Comparison of ENCODE assay signal across 18 cellular contexts in genomic region chr13:85586422-85586831, GRCh38.
DNase-seq lines count a peak whose midpoint lies in the region; ATAC-seq, FAIRE-seq and TF ChIP-seq lines count a peak whose summit lies in the region.
"Had no signal": no experiment of that assay in that cellular context is flagged by ENCODE, and none has a peak within 500 bp of the region (broad histone marks: within the 10 kb centered on the region; RNA-seq: fewer than 3 reads in every experiment).

No MANE protein-coding gene starts in this region.

- TF ChIP-seq CTCF in astrocyte of the spinal cord (IDR thresholded peaks at IDR 0.05; ENCODE audit: low read depth, low read length): no peak

- no peak overlapping the region for H2BK15ac ChIP-seq in mesenchymal stem cell (ENCODE audit: low read depth, poor library complexity, severe bottlenecking)

- H3K4me3 ChIP-seq in astrocyte of the spinal cord (ENCODE audit: low read depth, low read length) (no peak overlapping the region), mesenchymal stem cell (ENCODE audit: insufficient read depth in 1 of 2, low read depth in 1 of 2, low read length in 2 of 2) (no peak overlapping the region)
- H3K4me3 ChIP-seq: hepatocyte, left ventricle myocardium inferior had no signal

- no peak overlapping the region for H3K9ac ChIP-seq in mesenchymal stem cell (ENCODE audit: low read length)

- H3K27ac ChIP-seq in mesenchymal stem cell (ENCODE audit: low read length, poor library complexity, severe bottlenecking): no peak overlapping the region
- H3K27ac ChIP-seq: hepatocyte, left ventricle myocardium inferior had no signal

- peak; percentile 100 for FAIRE-seq in H54 (lab: Jason Lieb, UNC)
- FAIRE-seq: colon, G401.6 had no signal

- H3K4me1 Mint-ChIP-seq in activated naive CD4-positive, alpha-beta T cell treated with anti-CD3 and anti-CD28 coated beads, Interleukin-2, amount 10 ng/mL, durations not matched to agents 7 days and 5 days: no peaks in the 10 kb centered on the region
- H3K4me1 Mint-ChIP-seq: CD14-positive monocyte; naive thymus-derived CD4-positive, alpha-beta T cell had no signal

- H2BK12ac ChIP-seq in mesenchymal stem cell (ENCODE audit: low read length in 2 of 2): no peak overlapping the region

- no peaks in the 10 kb centered on the region for H3K36me3 Mint-ChIP-seq in activated naive CD4-positive, alpha-beta T cell treated with anti-CD3 and anti-CD28 coated beads, Interleukin-2, amount 10 ng/mL, durations not matched to agents 7 days and 5 days
- H3K36me3 Mint-ChIP-seq: activated naive CD4-positive, alpha-beta T cell treated with anti-CD3 and anti-CD28 coated beads, Interleukin-2, amount 50 U/mL, for 72 hours; CD14-positive monocyte; naive thymus-derived CD4-positive, alpha-beta T cell had no signal

- no peak overlapping the region for H3K4ac ChIP-seq in mesenchymal stem cell (ENCODE audit: low read depth in 1 of 2, low read length in 2 of 2)

- no peak overlapping the region for H4K8ac ChIP-seq in mesenchymal stem cell (ENCODE audit: low read length)

- H2AFZ ChIP-seq in mesenchymal stem cell (ENCODE audit: low read depth, low read length): no peak overlapping the region
- H2AFZ ChIP-seq: hepatocyte had no signal

- H3K4me1 ChIP-seq in mesenchymal stem cell (ENCODE audit: control insufficient read depth, insufficient read depth, low read depth, low read length): no peaks in the 10 kb centered on the region
- H3K4me1 ChIP-seq: left ventricle myocardium inferior had no signal

- TF ChIP-seq POLR2A in H54 (IDR thresholded peaks at IDR 0.05; ENCODE audit: low read depth, low read length): no peak

- H3K18ac ChIP-seq in mesenchymal stem cell (ENCODE audit: low read depth in 1 of 2, low read length in 2 of 2): no peak overlapping the region

- no peak overlapping the region for H3K14ac ChIP-seq in mesenchymal stem cell (ENCODE audit: low read length in 2 of 2)

- no peak overlapping the region for H3K23ac ChIP-seq in mesenchymal stem cell (ENCODE audit: low read length in 2 of 2)

- H3K79me1 ChIP-seq in mesenchymal stem cell (replicated peaks; ENCODE audit: low read length, poor library complexity, severe bottlenecking): no peaks in the 10 kb centered on the region

- no peaks in the 10 kb centered on the region for H3K27me3 ChIP-seq in mesenchymal stem cell (ENCODE audit: control insufficient read depth in 1 of 2, insufficient read depth in 1 of 2, low read length in 2 of 2)
- H3K27me3 ChIP-seq: hepatocyte had no signal

- H3K9me3 Mint-ChIP-seq in activated naive CD4-positive, alpha-beta T cell treated with anti-CD3 and anti-CD28 coated beads, Interleukin-2, amount 10 ng/mL, durations not matched to agents 7 days and 5 days: no peaks in the 10 kb centered on the region

- in situ Hi-C loops in astrocyte of the spinal cord (cut with HindIII; ENCODE audit: low sequenced_read_pairs): no loop called here

- no peak overlapping the region for H2BK5ac ChIP-seq in mesenchymal stem cell (ENCODE audit: low read depth, low read length, poor library complexity, severe bottlenecking)

- no peak overlapping the region for H3K4me3 Mint-ChIP-seq in activated naive CD4-positive, alpha-beta T cell treated with anti-CD3 and anti-CD28 coated beads, Interleukin-2, amount 10 ng/mL, durations not matched to agents 7 days and 5 days
- H3K4me3 Mint-ChIP-seq: CD14-positive monocyte; naive thymus-derived CD4-positive, alpha-beta T cell had no signal

- no CpG with 5 or more reads among the region's 1 CpG for WGBS in mesenchymal stem cell

- no peaks in the 10 kb centered on the region for H3K27me3 Mint-ChIP-seq in activated naive CD4-positive, alpha-beta T cell treated with anti-CD3 and anti-CD28 coated beads, Interleukin-2, amount 10 ng/mL, durations not matched to agents 7 days and 5 days
- H3K27me3 Mint-ChIP-seq: naive thymus-derived CD4-positive, alpha-beta T cell had no signal

- no peaks in the 10 kb centered on the region for H3K36me3 ChIP-seq in mesenchymal stem cell (ENCODE audit: control insufficient read depth in 1 of 2, insufficient read depth in 2 of 2, low read depth in 1 of 2, low read length in 2 of 2)
- H3K36me3 ChIP-seq: left ventricle myocardium inferior had no signal

- H3K9me3 ChIP-seq in mesenchymal stem cell (ENCODE audit: control insufficient read depth, low read length): no peaks in the 10 kb centered on the region

- H2AK5ac ChIP-seq in mesenchymal stem cell (ENCODE audit: low read length, severe bottlenecking): no peak overlapping the region

- H2BK120ac ChIP-seq in mesenchymal stem cell (ENCODE audit: low read depth, low read length): no peak overlapping the region

- H4K91ac ChIP-seq in mesenchymal stem cell (ENCODE audit: low read length): no peak overlapping the region

- peak; percentile 12 for DNase-seq in H54 (ENCODE audit: insufficient read length, low spot score)
- DNase-seq in OCI-M1 (lab: John Stamatoyannopoulos, UW): peak; percentile 16
- peak; percentile 74 for DNase-seq in astrocyte of the spinal cord (ENCODE audit: low read depth, low spot score)
- peak; percentile 69 for DNase-seq in mesenchymal stem cell
- DNase-seq in activated naive CD4-positive, alpha-beta T cell treated with Interleukin-2 at 50 U/mL for 16 hours: no peak
- DNase-seq in NCI-H526 (lab: John Stamatoyannopoulos, UW): no peak
- no peak for DNase-seq in activated naive CD4-positive, alpha-beta T cell treated with anti-CD3 and anti-CD28 coated beads, Interleukin-2, amount 10 ng/mL, durations not matched to agents 7 days and 5 days
- DNase-seq: activated CD4-positive, alpha-beta T cell treated with anti-CD3 and anti-CD28 coated beads for 48 hours; activated T-cell treated with anti-CD3 and anti-CD28 coated beads for 4 hours; left ventricle myocardium inferior; naive thymus-derived CD4-positive, alpha-beta T cell; NCI-H187 had no signal

- H3K4me2 ChIP-seq in mesenchymal stem cell (ENCODE audit: low read length, poor library complexity, severe bottlenecking): no peak overlapping the region
- H3K4me2 ChIP-seq: hepatocyte had no signal

- CTCF ChIA-PET in activated naive CD4-positive, alpha-beta T cell treated with anti-CD3 and anti-CD28 coated beads, Interleukin-2, amount 10 ng/mL, durations not matched to agents 7 days and 5 days (lab: Charles Lee): no interaction called here

- H3K27ac Mint-ChIP-seq in activated naive CD4-positive, alpha-beta T cell treated with anti-CD3 and anti-CD28 coated beads, Interleukin-2, amount 10 ng/mL, durations not matched to agents 7 days and 5 days: no peak overlapping the region
- H3K27ac Mint-ChIP-seq: activated naive CD4-positive, alpha-beta T cell treated with anti-CD3 and anti-CD28 coated beads, Interleukin-2, amount 50 U/mL, for 72 hours; CD14-positive monocyte; naive thymus-derived CD4-positive, alpha-beta T cell had no signal

- no peak for ATAC-seq in HG03469 (IDR thresholded peaks at IDR 0.05; ENCODE audit: unreplicated experiment)
- ATAC-seq: activated naive CD4-positive, alpha-beta T cell treated with anti-CD3 and anti-CD28 coated beads, Interleukin-2, amount 50 U/mL, for 72 hours; naive thymus-derived CD4-positive, alpha-beta T cell had no signal

Comparison
In these comparisons a context has a peak if more than half of its experiments do, and no peak if none do; other contexts are left out.
1. DNase-seq: peak in H54 (single experiment), OCI-M1 (single experiment), astrocyte of the spinal cord (single experiment) and mesenchymal stem cell (single experiment); none in activated naive CD4-positive, alpha-beta T cell treated with Interleukin-2 at 50 U/mL for 16 hours (single experiment), NCI-H526 (0 of 2) and activated naive CD4-positive, alpha-beta T cell treated with anti-CD3 and anti-CD28 coated beads, Interleukin-2, amount 10 ng/mL, durations not matched to agents 7 days and 5 days (single experiment).